In the genomic region with DNA sequence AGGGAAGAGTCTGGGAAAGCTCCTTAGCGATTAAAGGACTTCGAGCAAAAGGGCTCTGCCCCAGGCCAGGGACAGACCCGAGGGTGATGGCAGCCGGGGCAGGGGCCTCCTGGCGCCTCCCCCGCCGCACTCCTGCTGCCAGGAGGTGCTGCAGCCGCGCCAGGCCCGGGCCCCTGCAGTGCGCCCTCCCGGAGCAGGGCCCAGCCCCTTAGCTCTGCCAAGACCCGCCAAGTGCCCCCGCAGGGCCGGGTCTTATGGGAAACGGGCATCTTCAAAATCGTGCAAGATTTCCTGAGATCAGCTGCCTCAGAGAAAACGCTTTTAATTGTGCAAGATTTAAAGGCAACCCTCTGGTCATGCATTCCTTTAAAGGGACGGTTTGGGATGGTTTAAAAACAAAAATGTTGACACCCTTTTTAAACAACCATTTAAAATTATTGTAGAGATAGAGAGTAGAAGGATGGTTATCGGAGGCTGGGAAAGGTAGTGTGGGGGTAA, we compare ENCODE assay signal across 1 cellular context.
A peak's percentile ranks its signal among the peaks of the same experiment; 100 is the strongest.
TF ChIP-seq lines count a peak whose summit lies in the region.

No MANE protein-coding gene starts in this region.

TF ChIP-seq in GM12878, 131 proteins besides CTCF, POLR2A, EP300 and RAD21:
- no peak for TF ChIP-seq NFXL1 (IDR thresholded peaks at IDR 0.05; ENCODE audit: borderline replicate concordance)
- TF ChIP-seq, protein P1, sequence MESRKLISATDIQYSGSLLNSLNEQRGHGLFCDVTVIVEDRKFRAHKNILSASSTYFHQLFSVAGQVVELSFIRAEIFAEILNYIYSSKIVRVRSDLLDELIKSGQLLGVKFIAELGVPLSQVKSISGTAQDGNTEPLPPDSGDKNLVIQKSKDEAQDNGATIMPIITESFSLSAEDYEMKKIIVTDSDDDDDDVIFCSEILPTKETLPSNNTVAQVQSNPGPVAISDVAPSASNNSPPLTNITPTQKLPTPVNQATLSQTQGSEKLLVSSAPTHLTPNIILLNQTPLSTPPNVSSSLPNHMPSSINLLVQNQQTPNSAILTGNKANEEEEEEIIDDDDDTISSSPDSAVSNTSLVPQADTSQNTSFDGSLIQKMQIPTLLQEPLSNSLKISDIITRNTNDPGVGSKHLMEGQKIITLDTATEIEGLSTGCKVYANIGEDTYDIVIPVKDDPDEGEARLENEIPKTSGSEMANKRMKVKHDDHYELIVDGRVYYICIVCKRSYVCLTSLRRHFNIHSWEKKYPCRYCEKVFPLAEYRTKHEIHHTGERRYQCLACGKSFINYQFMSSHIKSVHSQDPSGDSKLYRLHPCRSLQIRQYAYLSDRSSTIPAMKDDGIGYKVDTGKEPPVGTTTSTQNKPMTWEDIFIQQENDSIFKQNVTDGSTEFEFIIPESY (IDR thresholded peaks at IDR 0.05), result no peak
- TF ChIP-seq, protein P2, sequence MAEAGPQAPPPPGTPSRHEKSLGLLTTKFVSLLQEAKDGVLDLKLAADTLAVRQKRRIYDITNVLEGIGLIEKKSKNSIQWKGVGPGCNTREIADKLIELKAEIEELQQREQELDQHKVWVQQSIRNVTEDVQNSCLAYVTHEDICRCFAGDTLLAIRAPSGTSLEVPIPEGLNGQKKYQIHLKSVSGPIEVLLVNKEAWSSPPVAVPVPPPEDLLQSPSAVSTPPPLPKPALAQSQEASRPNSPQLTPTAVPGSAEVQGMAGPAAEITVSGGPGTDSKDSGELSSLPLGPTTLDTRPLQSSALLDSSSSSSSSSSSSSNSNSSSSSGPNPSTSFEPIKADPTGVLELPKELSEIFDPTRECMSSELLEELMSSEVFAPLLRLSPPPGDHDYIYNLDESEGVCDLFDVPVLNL (IDR thresholded peaks at IDR 0.05; ENCODE audit: low read depth, low read length), result no peak
- TF ChIP-seq GATAD2B (conservative IDR thresholded peaks at IDR 0.05; ENCODE audit: low read depth), result peak; percentile 9; the same call in 1 of the 2 replicates
- peak; percentile 66; the same call in 1 of the 2 replicates for TF ChIP-seq LARP7 (IDR thresholded peaks at IDR 0.05)
- TF ChIP-seq CBX5 (IDR thresholded peaks at IDR 0.05; ENCODE audit: low read depth), result no peak
- 0 out of 2 replicates have a peak, but pooled peaks have one; percentile 5 for TF ChIP-seq BACH1 (IDR thresholded peaks at IDR 0.05; ENCODE audit: borderline replicate concordance)
- TF ChIP-seq, protein P3, sequence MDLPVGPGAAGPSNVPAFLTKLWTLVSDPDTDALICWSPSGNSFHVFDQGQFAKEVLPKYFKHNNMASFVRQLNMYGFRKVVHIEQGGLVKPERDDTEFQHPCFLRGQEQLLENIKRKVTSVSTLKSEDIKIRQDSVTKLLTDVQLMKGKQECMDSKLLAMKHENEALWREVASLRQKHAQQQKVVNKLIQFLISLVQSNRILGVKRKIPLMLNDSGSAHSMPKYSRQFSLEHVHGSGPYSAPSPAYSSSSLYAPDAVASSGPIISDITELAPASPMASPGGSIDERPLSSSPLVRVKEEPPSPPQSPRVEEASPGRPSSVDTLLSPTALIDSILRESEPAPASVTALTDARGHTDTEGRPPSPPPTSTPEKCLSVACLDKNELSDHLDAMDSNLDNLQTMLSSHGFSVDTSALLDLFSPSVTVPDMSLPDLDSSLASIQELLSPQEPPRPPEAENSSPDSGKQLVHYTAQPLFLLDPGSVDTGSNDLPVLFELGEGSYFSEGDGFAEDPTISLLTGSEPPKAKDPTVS (IDR thresholded peaks at IDR 0.05; ENCODE audit: low read depth, low read length), result no peak
- TF ChIP-seq YY1 (IDR thresholded peaks at IDR 0.05; ENCODE audit: low read depth, low read length), result 0 out of 2 replicates have a peak, but pooled peaks have one; percentile 2
- TF ChIP-seq, protein P4, sequence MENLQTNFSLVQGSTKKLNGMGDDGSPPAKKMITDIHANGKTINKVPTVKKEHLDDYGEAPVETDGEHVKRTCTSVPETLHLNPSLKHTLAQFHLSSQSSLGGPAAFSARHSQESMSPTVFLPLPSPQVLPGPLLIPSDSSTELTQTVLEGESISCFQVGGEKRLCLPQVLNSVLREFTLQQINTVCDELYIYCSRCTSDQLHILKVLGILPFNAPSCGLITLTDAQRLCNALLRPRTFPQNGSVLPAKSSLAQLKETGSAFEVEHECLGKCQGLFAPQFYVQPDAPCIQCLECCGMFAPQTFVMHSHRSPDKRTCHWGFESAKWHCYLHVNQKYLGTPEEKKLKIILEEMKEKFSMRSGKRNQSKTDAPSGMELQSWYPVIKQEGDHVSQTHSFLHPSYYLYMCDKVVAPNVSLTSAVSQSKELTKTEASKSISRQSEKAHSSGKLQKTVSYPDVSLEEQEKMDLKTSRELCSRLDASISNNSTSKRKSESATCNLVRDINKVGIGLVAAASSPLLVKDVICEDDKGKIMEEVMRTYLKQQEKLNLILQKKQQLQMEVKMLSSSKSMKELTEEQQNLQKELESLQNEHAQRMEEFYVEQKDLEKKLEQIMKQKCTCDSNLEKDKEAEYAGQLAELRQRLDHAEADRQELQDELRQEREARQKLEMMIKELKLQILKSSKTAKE (IDR thresholded peaks at IDR 0.05; ENCODE audit: low read depth, poor library complexity, severe bottlenecking), result no peak
- TF ChIP-seq, protein P5, sequence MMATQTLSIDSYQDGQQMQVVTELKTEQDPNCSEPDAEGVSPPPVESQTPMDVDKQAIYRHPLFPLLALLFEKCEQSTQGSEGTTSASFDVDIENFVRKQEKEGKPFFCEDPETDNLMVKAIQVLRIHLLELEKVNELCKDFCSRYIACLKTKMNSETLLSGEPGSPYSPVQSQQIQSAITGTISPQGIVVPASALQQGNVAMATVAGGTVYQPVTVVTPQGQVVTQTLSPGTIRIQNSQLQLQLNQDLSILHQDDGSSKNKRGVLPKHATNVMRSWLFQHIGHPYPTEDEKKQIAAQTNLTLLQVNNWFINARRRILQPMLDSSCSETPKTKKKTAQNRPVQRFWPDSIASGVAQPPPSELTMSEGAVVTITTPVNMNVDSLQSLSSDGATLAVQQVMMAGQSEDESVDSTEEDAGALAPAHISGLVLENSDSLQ (IDR thresholded peaks at IDR 0.05), result no peak
- TF ChIP-seq, protein P6, sequence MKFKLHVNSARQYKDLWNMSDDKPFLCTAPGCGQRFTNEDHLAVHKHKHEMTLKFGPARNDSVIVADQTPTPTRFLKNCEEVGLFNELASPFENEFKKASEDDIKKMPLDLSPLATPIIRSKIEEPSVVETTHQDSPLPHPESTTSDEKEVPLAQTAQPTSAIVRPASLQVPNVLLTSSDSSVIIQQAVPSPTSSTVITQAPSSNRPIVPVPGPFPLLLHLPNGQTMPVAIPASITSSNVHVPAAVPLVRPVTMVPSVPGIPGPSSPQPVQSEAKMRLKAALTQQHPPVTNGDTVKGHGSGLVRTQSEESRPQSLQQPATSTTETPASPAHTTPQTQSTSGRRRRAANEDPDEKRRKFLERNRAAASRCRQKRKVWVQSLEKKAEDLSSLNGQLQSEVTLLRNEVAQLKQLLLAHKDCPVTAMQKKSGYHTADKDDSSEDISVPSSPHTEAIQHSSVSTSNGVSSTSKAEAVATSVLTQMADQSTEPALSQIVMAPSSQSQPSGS (IDR thresholded peaks at IDR 0.05; ENCODE audit: low read length), result no peak
- TF ChIP-seq, protein P7, sequence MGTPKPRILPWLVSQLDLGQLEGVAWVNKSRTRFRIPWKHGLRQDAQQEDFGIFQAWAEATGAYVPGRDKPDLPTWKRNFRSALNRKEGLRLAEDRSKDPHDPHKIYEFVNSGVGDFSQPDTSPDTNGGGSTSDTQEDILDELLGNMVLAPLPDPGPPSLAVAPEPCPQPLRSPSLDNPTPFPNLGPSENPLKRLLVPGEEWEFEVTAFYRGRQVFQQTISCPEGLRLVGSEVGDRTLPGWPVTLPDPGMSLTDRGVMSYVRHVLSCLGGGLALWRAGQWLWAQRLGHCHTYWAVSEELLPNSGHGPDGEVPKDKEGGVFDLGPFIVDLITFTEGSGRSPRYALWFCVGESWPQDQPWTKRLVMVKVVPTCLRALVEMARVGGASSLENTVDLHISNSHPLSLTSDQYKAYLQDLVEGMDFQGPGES (IDR thresholded peaks at IDR 0.05), result no peak
- TF ChIP-seq ASH2L (IDR thresholded peaks at IDR 0.05; ENCODE audit: borderline replicate concordance, low read depth), result no peak
- TF ChIP-seq, protein P8, sequence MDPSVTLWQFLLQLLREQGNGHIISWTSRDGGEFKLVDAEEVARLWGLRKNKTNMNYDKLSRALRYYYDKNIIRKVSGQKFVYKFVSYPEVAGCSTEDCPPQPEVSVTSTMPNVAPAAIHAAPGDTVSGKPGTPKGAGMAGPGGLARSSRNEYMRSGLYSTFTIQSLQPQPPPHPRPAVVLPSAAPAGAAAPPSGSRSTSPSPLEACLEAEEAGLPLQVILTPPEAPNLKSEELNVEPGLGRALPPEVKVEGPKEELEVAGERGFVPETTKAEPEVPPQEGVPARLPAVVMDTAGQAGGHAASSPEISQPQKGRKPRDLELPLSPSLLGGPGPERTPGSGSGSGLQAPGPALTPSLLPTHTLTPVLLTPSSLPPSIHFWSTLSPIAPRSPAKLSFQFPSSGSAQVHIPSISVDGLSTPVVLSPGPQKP (IDR thresholded peaks at IDR 0.05; ENCODE audit: low read depth, low read length), result no peak
- TF ChIP-seq, protein P9, sequence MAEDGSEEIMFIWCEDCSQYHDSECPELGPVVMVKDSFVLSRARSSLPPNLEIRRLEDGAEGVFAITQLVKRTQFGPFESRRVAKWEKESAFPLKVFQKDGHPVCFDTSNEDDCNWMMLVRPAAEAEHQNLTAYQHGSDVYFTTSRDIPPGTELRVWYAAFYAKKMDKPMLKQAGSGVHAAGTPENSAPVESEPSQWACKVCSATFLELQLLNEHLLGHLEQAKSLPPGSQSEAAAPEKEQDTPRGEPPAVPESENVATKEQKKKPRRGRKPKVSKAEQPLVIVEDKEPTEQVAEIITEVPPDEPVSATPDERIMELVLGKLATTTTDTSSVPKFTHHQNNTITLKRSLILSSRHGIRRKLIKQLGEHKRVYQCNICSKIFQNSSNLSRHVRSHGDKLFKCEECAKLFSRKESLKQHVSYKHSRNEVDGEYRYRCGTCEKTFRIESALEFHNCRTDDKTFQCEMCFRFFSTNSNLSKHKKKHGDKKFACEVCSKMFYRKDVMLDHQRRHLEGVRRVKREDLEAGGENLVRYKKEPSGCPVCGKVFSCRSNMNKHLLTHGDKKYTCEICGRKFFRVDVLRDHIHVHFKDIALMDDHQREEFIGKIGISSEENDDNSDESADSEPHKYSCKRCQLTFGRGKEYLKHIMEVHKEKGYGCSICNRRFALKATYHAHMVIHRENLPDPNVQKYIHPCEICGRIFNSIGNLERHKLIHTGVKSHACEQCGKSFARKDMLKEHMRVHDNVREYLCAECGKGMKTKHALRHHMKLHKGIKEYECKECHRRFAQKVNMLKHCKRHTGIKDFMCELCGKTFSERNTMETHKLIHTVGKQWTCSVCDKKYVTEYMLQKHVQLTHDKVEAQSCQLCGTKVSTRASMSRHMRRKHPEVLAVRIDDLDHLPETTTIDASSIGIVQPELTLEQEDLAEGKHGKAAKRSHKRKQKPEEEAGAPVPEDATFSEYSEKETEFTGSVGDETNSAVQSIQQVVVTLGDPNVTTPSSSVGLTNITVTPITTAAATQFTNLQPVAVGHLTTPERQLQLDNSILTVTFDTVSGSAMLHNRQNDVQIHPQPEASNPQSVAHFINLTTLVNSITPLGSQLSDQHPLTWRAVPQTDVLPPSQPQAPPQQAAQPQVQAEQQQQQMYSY (CRISPR knock-in tag; IDR thresholded peaks at IDR 0.05), result no peak
